27 cellular contexts compared by ENCODE assay signal in the genomic region with DNA sequence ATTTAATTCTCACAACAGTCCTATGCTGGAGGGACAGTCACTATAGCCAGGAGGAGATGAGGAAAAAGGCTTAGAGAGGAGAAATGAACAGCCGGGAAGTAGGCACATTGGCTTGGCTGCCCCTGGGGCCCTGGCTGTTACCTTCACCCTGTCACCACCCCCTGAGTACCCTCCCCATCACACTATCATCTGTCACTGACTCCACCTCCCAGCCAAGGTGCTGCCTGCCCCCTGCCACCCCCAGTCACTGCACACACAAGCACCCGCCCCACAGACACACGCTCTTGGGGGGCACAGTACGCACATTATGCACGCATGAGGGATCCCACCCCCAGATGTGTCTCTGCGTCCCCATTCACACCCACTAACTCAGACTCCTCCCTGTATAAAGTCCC.
"Had no signal": no experiment of that assay in that cellular context is flagged by ENCODE, and none has a peak within 500 bp of the region (broad histone marks: within the 10 kb centered on the region; RNA-seq: fewer than 3 reads in every experiment).

No MANE protein-coding gene starts in this region.

- H3K36me3 ChIP-seq: MG63, Peyer's patch, SJCRH30 had no signal

- H3K9ac ChIP-seq: SK-N-SH had no signal

- H3K4me3 ChIP-seq: MG63, Peyer's patch, SJCRH30 had no signal

- H3K9me3 Mint-ChIP-seq: activated CD4-positive, alpha-beta memory T cell treated with anti-CD3 and anti-CD28 coated beads, Interleukin-2, amount 10 ng/mL, durations not matched to agents 7 days and 5 days; activated T-helper 17 cell treated with anti-CD3 and anti-CD28 coated beads, Interleukin-2, amount 50 U/mL, for 72 hours had no signal

- H3K27ac ChIP-seq: Peyer's patch, RWPE1, SJCRH30, VCaP had no signal

- H3K27ac Mint-ChIP-seq: activated CD4-positive, alpha-beta memory T cell treated with anti-CD3 and anti-CD28 coated beads, Interleukin-2, amount 10 ng/mL, durations not matched to agents 7 days and 5 days; activated CD4-positive, alpha-beta T cell treated with anti-CD3 and anti-CD28 coated beads for 36 hours; activated naive CD8-positive, alpha-beta T cell; activated T-helper 17 cell treated with anti-CD3 and anti-CD28 coated beads, Interleukin-2, amount 50 U/mL, for 72 hours had no signal

- ATAC-seq: activated CD4-positive, alpha-beta T cell treated with anti-CD3 and anti-CD28 coated beads for 36 hours; activated T-helper 17 cell treated with anti-CD3 and anti-CD28 coated beads, Interleukin-2, amount 50 U/mL, for 72 hours had no signal

- H3K4me2 ChIP-seq: SK-N-SH had no signal

- H3K36me3 Mint-ChIP-seq: activated naive CD8-positive, alpha-beta T cell; brain had no signal

- DNase-seq: activated CD4-positive, alpha-beta memory T cell treated with anti-CD3 and anti-CD28 coated beads, Interleukin-2, amount 10 ng/mL, durations not matched to agents 7 days and 5 days; activated CD4-positive, alpha-beta T cell treated with anti-CD3 and anti-CD28 coated beads for 36 hours; activated CD4-positive, alpha-beta T cell treated with anti-CD3 and anti-CD28 coated beads, Interleukin-2, amount 50 U/mL, for 1 hour; activated naive CD4-positive, alpha-beta T cell; activated T-cell treated with anti-CD3 and anti-CD28 coated beads for 4 hours; activated T-cell treated with anti-CD3 and anti-CD28 coated beads, Interleukin-2, amount 50 U/mL, for 48 hours; amygdala; MG63; NCI-H1105; NCI-H146; NCI-H1930; NCI-H2171; NCI-H2227 treated with DMSO at 0.1 percent for 48 hours; NCI-H446 treated with DMSO at 0.1 percent for 48 hours; NCI-H524 treated with DMSO at 0.1 percent for 48 hours; NCI-H774; NK-92 treated with Interleukin-12 subunit alpha and Interleukin-12 subunit beta, amount 100 ng/mL, for 24 hours; Right ventricle myocardium superior; SJCRH30; SK-N-SH; T-helper 1 cell had no signal

- H3K9me3 ChIP-seq: MG63, Peyer's patch, SK-N-SH had no signal

- H3K27me3 ChIP-seq: Peyer's patch had no signal

- H3K4me1 ChIP-seq: Peyer's patch, SJCRH30 had no signal
